1 cellular context compared by ENCODE assay signal in the genomic region with DNA sequence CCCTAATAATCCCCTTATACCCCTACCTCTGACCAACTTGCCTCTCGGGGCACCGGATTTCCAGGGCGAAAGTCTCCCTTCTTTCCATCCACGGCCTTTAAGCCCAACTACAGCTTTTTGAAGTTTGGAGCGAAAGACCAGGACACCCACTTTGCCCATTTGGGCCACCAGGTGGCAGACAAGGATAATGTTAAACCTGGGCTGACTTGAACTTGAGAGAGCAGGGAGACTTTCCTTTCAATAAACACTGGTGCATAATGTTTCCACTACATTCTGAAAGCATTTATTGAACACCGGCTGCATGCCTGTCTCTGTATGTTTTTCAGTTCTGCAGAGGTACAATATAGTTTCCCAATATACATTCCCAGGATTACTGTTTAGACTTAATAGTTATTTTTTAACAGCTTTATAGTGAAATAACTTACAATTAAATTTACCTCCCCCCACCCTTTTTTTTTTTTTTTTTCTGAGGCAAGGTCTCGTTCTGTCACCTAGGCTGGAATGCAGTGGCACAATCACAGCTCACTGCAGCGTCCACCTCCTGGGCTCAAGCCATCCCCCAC.
A peak's percentile ranks its signal among the peaks of the same experiment; 100 is the strongest.
TF ChIP-seq lines count a peak whose summit lies in the region.

No MANE protein-coding gene starts in this region.

TF ChIP-seq in GM12878, 131 proteins besides CTCF, POLR2A, EP300 and RAD21:
- peak; percentile 74 for TF ChIP-seq SMC3 (IDR thresholded peaks at IDR 0.05; ENCODE audit: borderline replicate concordance, low read length)
- peak; percentile 24; the same call in 1 of the 2 replicates for TF ChIP-seq FOXM1 (IDR thresholded peaks at IDR 0.05; ENCODE audit: low read depth, low read length)
- TF ChIP-seq, protein P1, sequence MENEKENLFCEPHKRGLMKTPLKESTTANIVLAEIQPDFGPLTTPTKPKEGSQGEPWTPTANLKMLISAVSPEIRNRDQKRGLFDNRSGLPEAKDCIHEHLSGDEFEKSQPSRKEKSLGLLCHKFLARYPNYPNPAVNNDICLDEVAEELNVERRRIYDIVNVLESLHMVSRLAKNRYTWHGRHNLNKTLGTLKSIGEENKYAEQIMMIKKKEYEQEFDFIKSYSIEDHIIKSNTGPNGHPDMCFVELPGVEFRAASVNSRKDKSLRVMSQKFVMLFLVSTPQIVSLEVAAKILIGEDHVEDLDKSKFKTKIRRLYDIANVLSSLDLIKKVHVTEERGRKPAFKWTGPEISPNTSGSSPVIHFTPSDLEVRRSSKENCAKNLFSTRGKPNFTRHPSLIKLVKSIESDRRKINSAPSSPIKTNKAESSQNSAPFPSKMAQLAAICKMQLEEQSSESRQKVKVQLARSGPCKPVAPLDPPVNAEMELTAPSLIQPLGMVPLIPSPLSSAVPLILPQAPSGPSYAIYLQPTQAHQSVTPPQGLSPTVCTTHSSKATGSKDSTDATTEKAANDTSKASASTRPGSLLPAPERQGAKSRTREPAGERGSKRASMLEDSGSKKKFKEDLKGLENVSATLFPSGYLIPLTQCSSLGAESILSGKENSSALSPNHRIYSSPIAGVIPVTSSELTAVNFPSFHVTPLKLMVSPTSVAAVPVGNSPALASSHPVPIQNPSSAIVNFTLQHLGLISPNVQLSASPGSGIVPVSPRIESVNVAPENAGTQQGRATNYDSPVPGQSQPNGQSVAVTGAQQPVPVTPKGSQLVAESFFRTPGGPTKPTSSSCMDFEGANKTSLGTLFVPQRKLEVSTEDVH (IDR thresholded peaks at IDR 0.05; ENCODE audit: low read depth, partially characterized antibody) = no peak
- peak; percentile 50 for TF ChIP-seq SMARCA5 (IDR thresholded peaks at IDR 0.05)
TF ChIP-seq in GM12878: peak in this region for 3.
